28 cellular contexts compared by ENCODE assay signal in the genomic region with DNA sequence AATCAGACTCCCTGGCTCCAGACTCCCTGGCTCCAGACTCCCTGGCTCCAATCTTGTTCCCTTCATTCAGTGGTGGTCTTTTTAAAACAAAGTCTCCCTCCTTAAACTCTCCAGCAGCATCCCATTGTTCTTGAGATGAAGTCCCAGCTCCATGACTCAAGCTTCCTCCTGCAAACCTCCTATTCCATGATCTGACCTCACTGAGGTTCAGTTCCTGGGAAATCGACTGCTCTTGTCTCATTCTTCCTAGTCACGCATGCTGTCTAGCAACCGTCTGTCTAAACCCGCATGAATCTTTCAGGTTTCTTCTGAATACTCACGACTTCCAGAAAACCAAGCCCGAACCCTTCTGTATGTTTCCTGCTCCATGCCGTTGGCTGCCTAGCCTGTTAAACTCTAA.
A peak's percentile ranks its signal among the peaks of the same experiment; 100 is the strongest.
DNase-seq lines count a peak whose midpoint lies in the region; ATAC-seq and TF ChIP-seq lines count a peak whose summit lies in the region.
"Had no signal": no experiment of that assay in that cellular context is flagged by ENCODE, and none has a peak within 500 bp of the region (broad histone marks: within the 10 kb centered on the region; RNA-seq: fewer than 3 reads in every experiment).

No MANE protein-coding gene starts in this region.

- H3K36me3 Mint-ChIP-seq in activated CD8-positive, alpha-beta memory T cell treated with anti-CD3 and anti-CD28 coated beads, Interleukin-2, amount 10 ng/mL, durations not matched to agents 7 days and 5 days = peaks cover 59% of the 10 kb centered on the region
- H3K36me3 Mint-ChIP-seq in effector memory CD8-positive, alpha-beta T cell (ENCODE audit: insufficient read depth) = peaks cover 91% of the 10 kb centered on the region
- peaks cover 18% of the 10 kb centered on the region for H3K36me3 Mint-ChIP-seq in neural crest cell (ENCODE audit: low read depth)

- H3K4me1 ChIP-seq in SJSA1 (replicated peaks) = peaks cover 29% of the 10 kb centered on the region
- H3K4me1 ChIP-seq: BE2C, pancreas, vagina had no signal

- H3K27ac Mint-ChIP-seq in activated CD8-positive, alpha-beta memory T cell treated with anti-CD3 and anti-CD28 coated beads, Interleukin-2, amount 10 ng/mL, durations not matched to agents 7 days and 5 days = peak overlapping the region; percentile 4
- peak overlapping the region; percentile 9 to 47 for H3K27ac Mint-ChIP-seq in effector memory CD8-positive, alpha-beta T cell
- peak overlapping the region; percentile 32 for H3K27ac Mint-ChIP-seq in neural crest cell (ENCODE audit: unreplicated experiment)

- no peaks in the 10 kb centered on the region for H3K27me3 ChIP-seq in SJSA1 (replicated peaks)
- H3K27me3 ChIP-seq: BE2C, dorsolateral prefrontal cortex, pancreas, vagina had no signal

- H3K9me3 ChIP-seq in SJSA1 (replicated peaks) = no peaks in the 10 kb centered on the region
- H3K9me3 ChIP-seq: A549, BE2C, pancreas, SK-N-SH, thoracic aorta, vagina had no signal

- H3K27me3 Mint-ChIP-seq in activated CD8-positive, alpha-beta memory T cell treated with anti-CD3 and anti-CD28 coated beads, Interleukin-2, amount 10 ng/mL, durations not matched to agents 7 days and 5 days = no peaks in the 10 kb centered on the region
- H3K27me3 Mint-ChIP-seq in effector memory CD8-positive, alpha-beta T cell = no peaks in the 10 kb centered on the region
- H3K27me3 Mint-ChIP-seq in neural crest cell (ENCODE audit: low read depth) = no peaks in the 10 kb centered on the region

- no peak for ATAC-seq in activated CD8-positive, alpha-beta memory T cell treated with anti-CD3 and anti-CD28 coated beads, Interleukin-2, amount 10 ng/mL, durations not matched to agents 7 days and 5 days
- no peak for ATAC-seq in effector memory CD8-positive, alpha-beta T cell (replicated peaks)
- ATAC-seq: A549, GM12878, pancreas had no signal

- CTCF ChIA-PET in activated CD8-positive, alpha-beta memory T cell treated with anti-CD3 and anti-CD28 coated beads, Interleukin-2, amount 10 ng/mL, durations not matched to agents 7 days and 5 days (lab: Charles Lee) = no interaction called here

- no peak for TF ChIP-seq CTCF in neural crest cell (conservative IDR thresholded peaks at IDR 0.05)

- no peak overlapping the region for H3K4me3 ChIP-seq in SJSA1
- H3K4me3 ChIP-seq: A549, dorsolateral prefrontal cortex, GM12878, pancreas, thoracic aorta, vagina had no signal

- DNase-seq in activated CD8-positive, alpha-beta memory T cell treated with anti-CD3 and anti-CD28 coated beads, Interleukin-2, amount 10 ng/mL, durations not matched to agents 7 days and 5 days = no peak
- DNase-seq in activated CD8-positive, alpha-beta memory T cell treated with anti-CD3 and anti-CD28 coated beads for 24 hours = no peak
- DNase-seq in SJSA1 (ENCODE audit: low read depth in 1 of 2, low spot score in 2 of 2) (peak in 1 of 2 experiments; percentile 47), neural crest cell (ENCODE audit: low read depth, low spot score) (no peak), NCI-H526 treated with DMSO at 0.1 percent for 48 hours (lab: John Stamatoyannopoulos, UW) (no peak), inferior parietal cortex (ENCODE audit: extremely low spot score) (no peak), NCI-H1105 treated with DMSO at 0.1 percent for 48 hours (lab: John Stamatoyannopoulos, UW) (no peak)
- DNase-seq in effector memory CD8-positive, alpha-beta T cell = no peak
- DNase-seq: activated CD4-positive, alpha-beta T cell treated with anti-CD3 and anti-CD28 coated beads, Interleukin-2, amount 50 U/mL, for 1 hour; anterior cingulate cortex; BE2C; caudate nucleus; dorsolateral prefrontal cortex; NCI-H2029; NCI-H226; NCI-H774; pancreas; right cardiac atrium; RPMI8226; SK-N-SH; stimulated activated CD4-positive, alpha-beta T cell treated with anti-CD3 and anti-CD28 coated beads, Interleukin-4, amount 100 ng/mL, for 1 hour; stimulated activated naive CD4-positive, alpha-beta T cell; T-helper 2 cell had no signal

- H3K36me3 ChIP-seq in SJSA1 = peaks cover 70% of the 10 kb centered on the region
- H3K36me3 ChIP-seq: BE2C had no signal

- H3K4me1 Mint-ChIP-seq in activated CD8-positive, alpha-beta memory T cell treated with anti-CD3 and anti-CD28 coated beads, Interleukin-2, amount 10 ng/mL, durations not matched to agents 7 days and 5 days = no peaks in the 10 kb centered on the region
- H3K4me1 Mint-ChIP-seq in effector memory CD8-positive, alpha-beta T cell (ENCODE audit: low read depth in 2 of 2) = no peaks in the 10 kb centered on the region
- H3K4me1 Mint-ChIP-seq in neural crest cell = peaks cover 11% of the 10 kb centered on the region

- no peaks in the 10 kb centered on the region for H3K9me3 Mint-ChIP-seq in activated CD8-positive, alpha-beta memory T cell treated with anti-CD3 and anti-CD28 coated beads, Interleukin-2, amount 10 ng/mL, durations not matched to agents 7 days and 5 days (ENCODE audit: low read depth)
- H3K9me3 Mint-ChIP-seq in effector memory CD8-positive, alpha-beta T cell = no peaks in the 10 kb centered on the region
- no peaks in the 10 kb centered on the region for H3K9me3 Mint-ChIP-seq in neural crest cell

- no peak overlapping the region for H3K4me3 Mint-ChIP-seq in activated CD8-positive, alpha-beta memory T cell treated with anti-CD3 and anti-CD28 coated beads, Interleukin-2, amount 10 ng/mL, durations not matched to agents 7 days and 5 days
- no peak overlapping the region for H3K4me3 Mint-ChIP-seq in effector memory CD8-positive, alpha-beta T cell
- H3K4me3 Mint-ChIP-seq in neural crest cell = no peak overlapping the region

- peak overlapping the region; percentile 49 for H3K27ac ChIP-seq in SJSA1
- H3K27ac ChIP-seq: A549, dorsolateral prefrontal cortex, epithelial cell of prostate, pancreas, thoracic aorta, vagina had no signal
